17 cellular contexts compared by ENCODE assay signal in the genomic region with DNA sequence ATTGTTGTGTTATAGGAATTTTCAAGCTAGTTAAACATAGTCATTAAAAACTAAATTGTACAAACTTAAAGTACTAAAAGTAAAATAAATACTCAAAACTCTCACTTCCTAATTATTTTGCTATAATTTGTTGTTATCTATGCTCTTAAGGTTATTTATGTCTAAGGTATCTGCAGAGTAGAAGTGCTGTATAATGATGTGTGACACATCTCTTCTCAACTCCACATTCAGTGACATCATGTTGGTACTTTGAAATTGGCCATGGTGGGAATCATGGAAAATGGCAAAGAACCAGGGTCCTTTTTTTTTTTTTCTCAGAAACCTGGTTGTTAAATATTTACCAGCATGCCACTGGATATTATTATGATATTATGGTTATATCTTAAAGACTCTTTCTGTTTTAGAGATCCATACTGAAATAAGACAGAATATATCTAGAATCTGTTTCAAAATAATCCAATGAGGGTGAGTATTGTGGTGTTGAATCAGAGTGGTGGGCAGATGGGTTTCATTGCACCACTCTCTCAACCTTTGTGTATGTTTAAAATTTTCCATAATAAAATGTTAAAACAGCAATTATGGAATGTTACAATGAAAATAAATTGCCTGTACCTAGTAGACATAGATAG. TPM values are rescaled to one million over a fixed set of nuclear protein-coding genes. Genes with fewer than 3 reads are reported as not detected.
DNase-seq lines count a peak whose midpoint lies in the region; ATAC-seq and TF ChIP-seq lines count a peak whose summit lies in the region.
"Had no signal": no experiment of that assay in that cellular context is flagged by ENCODE, and none has a peak within 500 bp of the region (broad histone marks: within the 10 kb centered on the region; RNA-seq: fewer than 3 reads in every experiment).

No MANE protein-coding gene starts in this region.

- no peaks in the 10 kb centered on the region for H3K9me3 Mint-ChIP-seq in activated CD8-positive, alpha-beta T cell treated with anti-CD3 and anti-CD28 coated beads for 36 hours
- no peaks in the 10 kb centered on the region for H3K9me3 Mint-ChIP-seq in activated CD8-positive, alpha-beta T cell treated with anti-CD3 and anti-CD28 coated beads, Interleukin-2, amount 10 ng/mL, durations not matched to agents 7 days and 5 days (ENCODE audit: insufficient read depth)
- H3K9me3 Mint-ChIP-seq in stimulated activated memory B cell treated with anti-CD40 and anti-IgM and Interleukin-4, amounts not matched to agents 10 μg/mL and 1 μg/mL and 100 μg/mL, for 72 hours = no peaks in the 10 kb centered on the region
- H3K9me3 Mint-ChIP-seq: activated B cell treated with CpG ODN at 0.5 μM for 24 hours; CD8-positive, alpha-beta T cell had no signal

- H3K79me2 ChIP-seq in SK-N-SH (ENCODE audit: insufficient read depth) = no peaks in the 10 kb centered on the region

- peaks cover 53% of the 10 kb centered on the region for H3K36me3 Mint-ChIP-seq in activated CD8-positive, alpha-beta T cell treated with anti-CD3 and anti-CD28 coated beads for 36 hours (ENCODE audit: low read depth)
- peaks cover 15% of the 10 kb centered on the region for H3K36me3 Mint-ChIP-seq in activated CD8-positive, alpha-beta T cell treated with anti-CD3 and anti-CD28 coated beads, Interleukin-2, amount 10 ng/mL, durations not matched to agents 7 days and 5 days (ENCODE audit: low read depth)
- peaks cover 14% of the 10 kb centered on the region for H3K36me3 Mint-ChIP-seq in stimulated activated memory B cell treated with anti-CD40 and anti-IgM and Interleukin-4, amounts not matched to agents 10 μg/mL and 1 μg/mL and 100 μg/mL, for 72 hours

- POLR2A ChIA-PET in activated CD8-positive, alpha-beta T cell treated with anti-CD3 and anti-CD28 coated beads for 36 hours (lab: Charles Lee) = interaction anchor here (1.0 to 2.3 kb wide), 5 partner anchors 10 to 61 kb away, joined by 3 to 9 read pairs (median 3); partner anchors contain the start of gene LRRC8B
- POLR2A ChIA-PET in activated CD8-positive, alpha-beta T cell treated with anti-CD3 and anti-CD28 coated beads, Interleukin-2, amount 10 ng/mL, durations not matched to agents 7 days and 5 days (lab: Charles Lee) = interaction anchor here (1.1 kb wide), 1 partner anchor 10 kb away, joined by 3 read pairs; no protein-coding TSS in a partner anchor
- POLR2A ChIA-PET in SK-N-SH (lab: Yijun Ruan, JAX) = no interaction called here

- no peaks in the 10 kb centered on the region for H3K36me3 ChIP-seq in SK-N-SH (replicated peaks in 1 of 2; ENCODE audit: control insufficient read depth in 1 of 2, insufficient read depth in 2 of 2, low read length in 1 of 2)
- H3K36me3 ChIP-seq: ovary, upper lobe of left lung had no signal

- no peaks in the 10 kb centered on the region; the same call in 1 of the 2 replicates for H3K9me2 ChIP-seq in SK-N-SH

- no peaks in the 10 kb centered on the region; the same call in 1 of the 2 replicates for H4K20me1 ChIP-seq in SK-N-SH (ENCODE audit: insufficient read depth)

- H3K4me1 ChIP-seq in SK-N-SH (ENCODE audit: control insufficient read depth in 1 of 2, insufficient read depth in 2 of 2, low read depth in 1 of 2, low read length in 1 of 2) = peaks cover 17 to 32% of the 10 kb centered on the region in 2 experiments

- H3K9ac ChIP-seq in SK-N-SH = no peak overlapping the region
- H3K9ac ChIP-seq: GM23248 had no signal

- CTCF ChIA-PET in activated CD8-positive, alpha-beta T cell treated with anti-CD3 and anti-CD28 coated beads for 36 hours (lab: Charles Lee) = interaction anchor here (1.1 to 2.7 kb wide), 4 partner anchors 11 to 64 kb away, joined by 3 to 6 read pairs (median 4); no protein-coding TSS in a partner anchor
- CTCF ChIA-PET in activated CD8-positive, alpha-beta T cell treated with anti-CD3 and anti-CD28 coated beads, Interleukin-2, amount 10 ng/mL, durations not matched to agents 7 days and 5 days (lab: Charles Lee) = interaction anchor here (0.7 to 1.6 kb wide), 6 partner anchors 10 to 235 kb away, joined by 3 to 6 read pairs (median 4); no protein-coding TSS in a partner anchor
- CTCF ChIA-PET in SK-N-SH (lab: Yijun Ruan, JAX) = interaction anchor here (0.6 kb wide), 1 partner anchor 793 kb away, joined by 4 read pairs; no protein-coding TSS in a partner anchor

- H3F3A ChIP-seq in SK-N-SH (replicated peaks; ENCODE audit: insufficient read depth) = peaks cover 20% of the 10 kb centered on the region

- H2AFZ ChIP-seq in SK-N-SH (ENCODE audit: low read depth) = no peak overlapping the region
- H2AFZ ChIP-seq: GM23248 had no signal

- peak; percentile 21 for ATAC-seq in activated CD8-positive, alpha-beta T cell treated with anti-CD3 and anti-CD28 coated beads for 36 hours
- ATAC-seq in activated CD8-positive, alpha-beta T cell treated with anti-CD3 and anti-CD28 coated beads, Interleukin-2, amount 10 ng/mL, durations not matched to agents 7 days and 5 days = no peak
- ATAC-seq in stimulated activated memory B cell treated with anti-CD40 and anti-IgM and Interleukin-4, amounts not matched to agents 10 μg/mL and 1 μg/mL and 100 μg/mL, for 72 hours = no peak
- ATAC-seq: CD8-positive, alpha-beta T cell had no signal

- H3K4me3 ChIP-seq in SK-N-SH (ENCODE audit: low read depth in 2 of 2, low read length in 1 of 2) (peak overlapping the region in 1 of 2 experiments; percentile 20; a peak in 1 of 4 replicates), dorsolateral prefrontal cortex (peak overlapping the region in 3 of 59 donors; percentile 6 to 25 (median 14)), lower leg skin (ENCODE audit: low read depth, poor library complexity, severe bottlenecking) (no peak overlapping the region)
- H3K4me3 ChIP-seq: GM23248, ovary, upper lobe of left lung had no signal

- intact Hi-C loops in activated CD8-positive, alpha-beta T cell treated with anti-CD3 and anti-CD28 coated beads for 36 hours (cut with micrococcal nuclease) = no loop called here
- intact Hi-C loops in dorsolateral prefrontal cortex (cut with DNase I) (no loop called here), lower leg skin (cut with DNase I; ENCODE audit: low total_unique reads) (no loop called here)

- H3K4me1 Mint-ChIP-seq in activated CD8-positive, alpha-beta T cell treated with anti-CD3 and anti-CD28 coated beads for 36 hours (ENCODE audit: low read depth) = peaks cover 83% of the 10 kb centered on the region
- H3K4me1 Mint-ChIP-seq in activated CD8-positive, alpha-beta T cell treated with anti-CD3 and anti-CD28 coated beads, Interleukin-2, amount 10 ng/mL, durations not matched to agents 7 days and 5 days (ENCODE audit: low read depth) = peaks cover 32% of the 10 kb centered on the region
- H3K4me1 Mint-ChIP-seq in stimulated activated memory B cell treated with anti-CD40 and anti-IgM and Interleukin-4, amounts not matched to agents 10 μg/mL and 1 μg/mL and 100 μg/mL, for 72 hours = peaks cover 43% of the 10 kb centered on the region

- H3K4me3 Mint-ChIP-seq in activated CD8-positive, alpha-beta T cell treated with anti-CD3 and anti-CD28 coated beads for 36 hours = peak overlapping the region; percentile 7
- no peak overlapping the region for H3K4me3 Mint-ChIP-seq in activated CD8-positive, alpha-beta T cell treated with anti-CD3 and anti-CD28 coated beads, Interleukin-2, amount 10 ng/mL, durations not matched to agents 7 days and 5 days
- no peak overlapping the region for H3K4me3 Mint-ChIP-seq in stimulated activated memory B cell treated with anti-CD40 and anti-IgM and Interleukin-4, amounts not matched to agents 10 μg/mL and 1 μg/mL and 100 μg/mL, for 72 hours
- H3K4me3 Mint-ChIP-seq: activated B cell treated with CpG ODN at 0.5 μM for 24 hours; CD8-positive, alpha-beta T cell had no signal

- no peak for TF ChIP-seq RAD21 in SK-N-SH (IDR thresholded peaks at IDR 0.05; ENCODE audit: low read length)

- TF ChIP-seq EP300 in SK-N-SH (IDR thresholded peaks at IDR 0.05; ENCODE audit: borderline replicate concordance in 1 of 2, low read depth in 1 of 2, low read length in 1 of 2) = no peak

- H3K27me3 ChIP-seq in SK-N-SH (ENCODE audit: insufficient read depth) (no peaks in the 10 kb centered on the region), dorsolateral prefrontal cortex (no peaks in the 10 kb centered on the region)
- H3K27me3 ChIP-seq: foreskin keratinocyte, ovary, upper lobe of left lung had no signal

- no peaks in the 10 kb centered on the region for H3K27me3 Mint-ChIP-seq in activated CD8-positive, alpha-beta T cell treated with anti-CD3 and anti-CD28 coated beads for 36 hours
- no peaks in the 10 kb centered on the region for H3K27me3 Mint-ChIP-seq in activated CD8-positive, alpha-beta T cell treated with anti-CD3 and anti-CD28 coated beads, Interleukin-2, amount 10 ng/mL, durations not matched to agents 7 days and 5 days (ENCODE audit: low read depth)
- H3K27me3 Mint-ChIP-seq in stimulated activated memory B cell treated with anti-CD40 and anti-IgM and Interleukin-4, amounts not matched to agents 10 μg/mL and 1 μg/mL and 100 μg/mL, for 72 hours = no peaks in the 10 kb centered on the region
- H3K27me3 Mint-ChIP-seq: activated B cell treated with CpG ODN at 0.5 μM for 24 hours had no signal

- TF ChIP-seq CTCF in activated CD8-positive, alpha-beta T cell treated with anti-CD3 and anti-CD28 coated beads for 36 hours (IDR thresholded peaks at IDR 0.05) = no peak
- TF ChIP-seq CTCF in SK-N-SH (IDR thresholded peaks at IDR 0.05) (no peak), dorsolateral prefrontal cortex (IDR thresholded peaks at IDR 0.05 in 54 of 56, conservative IDR thresholded peaks at IDR 0.05 in 2 of 56; ENCODE audit: low read depth in 1 of 56, partially characterized antibody in 56 of 56) (no peak), GM20000 (IDR thresholded peaks at IDR 0.05; ENCODE audit: extremely low read depth, missing control alignments) (no peak), lower leg skin (IDR thresholded peaks at IDR 0.05) (no peak)

- H3K4me2 ChIP-seq in SK-N-SH = peak overlapping the region; percentile 42

- H3K9me3 ChIP-seq in SK-N-SH = no peaks in the 10 kb centered on the region
- H3K9me3 ChIP-seq: ovary, upper lobe of left lung had no signal

- TF ChIP-seq POLR2A in lower leg skin (IDR thresholded peaks at IDR 0.05) = no peak

- DNase-seq in activated CD8-positive, alpha-beta T cell treated with anti-CD3 and anti-CD28 coated beads for 36 hours = peak; percentile 21
- no peak for DNase-seq in activated CD8-positive, alpha-beta T cell treated with anti-CD3 and anti-CD28 coated beads, Interleukin-2, amount 10 ng/mL, durations not matched to agents 7 days and 5 days
- DNase-seq in SK-N-SH (no peak), dorsolateral prefrontal cortex (no peak), GM20000 (ENCODE audit: low spot score) (no peak), NCI-H510A treated with DMSO at 0.1 percent for 48 hours (lab: John Stamatoyannopoulos, UW) (no peak), lower leg skin (ENCODE audit: low spot score in 2 of 2) (no peak)
- DNase-seq: activated B cell treated with CpG ODN at 0.5 μM for 24 hours; amniotic stem cell; CD8-positive, alpha-beta T cell; NK-92 treated with Interleukin-12 subunit alpha and Interleukin-12 subunit beta, amount 100 ng/mL, for 24 hours; ovary; upper lobe of left lung had no signal

- H3K27ac Mint-ChIP-seq in activated CD8-positive, alpha-beta T cell treated with anti-CD3 and anti-CD28 coated beads for 36 hours = peak overlapping the region; percentile 84
- no peak overlapping the region for H3K27ac Mint-ChIP-seq in activated CD8-positive, alpha-beta T cell treated with anti-CD3 and anti-CD28 coated beads, Interleukin-2, amount 10 ng/mL, durations not matched to agents 7 days and 5 days
- H3K27ac Mint-ChIP-seq in stimulated activated memory B cell treated with anti-CD40 and anti-IgM and Interleukin-4, amounts not matched to agents 10 μg/mL and 1 μg/mL and 100 μg/mL, for 72 hours = peak overlapping the region; percentile 16
- H3K27ac Mint-ChIP-seq: activated B cell treated with CpG ODN at 0.5 μM for 24 hours; CD8-positive, alpha-beta T cell had no signal

- peak overlapping the region; percentile 54 to 75; a peak in 3 of 4 replicates for H3K27ac ChIP-seq in SK-N-SH (ENCODE audit: low read depth in 2 of 2, low read length in 1 of 2)
- H3K27ac ChIP-seq in dorsolateral prefrontal cortex = peak overlapping the region in 58 of 59 donors; percentile 3 to 89 (median 76)
- H3K27ac ChIP-seq: foreskin keratinocyte, GM23248, HL-60, ovary had no signal

RNA-seq across cellular contexts. Expression of gene LRRC8B, which starts 22.4 kb away (rescaled TPM):
- total RNA-seq in activated CD8-positive, alpha-beta T cell treated with anti-CD3 and anti-CD28 coated beads for 36 hours = 10 to 100 TPM; 24.9 to 31.7 TPM
- 10 to 100 TPM; 11.8 to 13.0 TPM for total RNA-seq in activated CD8-positive, alpha-beta T cell treated with anti-CD3 and anti-CD28 coated beads, Interleukin-2, amount 10 ng/mL, durations not matched to agents 7 days and 5 days
- polyA plus RNA-seq in SK-N-SH (2012; rRNA removed) = 3.7 and 5.2 TPM in 2 replicates
- 4.5 and 5.8 TPM in 2 replicates for polyA plus RNA-seq in SK-N-SH (2012; cell fraction: cytosol; rRNA removed)
- polyA plus RNA-seq in SK-N-SH (2012; cell fraction: nucleus; rRNA removed) = 2.7 and 4.4 TPM in 2 replicates
- total RNA-seq in dorsolateral prefrontal cortex (100 to 1,000 TPM in 21 of 120 experiments, 10 to 100 TPM in 99; 38.4 to 137 (median 85.9) TPM), lower leg skin (10 to 100 TPM; 12.2 to 26.2 (median 13.1) TPM)
